ENCODE assay signal across 17 cellular contexts in genomic region chr14:103633391-103633790, GRCh38. TPM values are rescaled to one million over a fixed set of nuclear protein-coding genes. Genes with fewer than 3 reads are reported as not detected.
DNase-seq lines count a peak whose midpoint lies in the region; ATAC-seq and TF ChIP-seq lines count a peak whose summit lies in the region.
"Had no signal": no experiment of that assay in that cellular context is flagged by ENCODE, and none has a peak within 500 bp of the region (broad histone marks: within the 10 kb centered on the region; RNA-seq: fewer than 3 reads in every experiment).

No MANE protein-coding gene starts in this region.

- H3K4me3 ChIP-seq in breast epithelium (no peak overlapping the region), tibial artery (no peak overlapping the region), neuronal stem cell (ENCODE audit: low read length in 2 of 2) (no peak overlapping the region)
- H3K4me3 ChIP-seq: heart right ventricle, tibial nerve had no signal

- no peak overlapping the region for H2BK120ac ChIP-seq in neuronal stem cell (ENCODE audit: low read depth, low read length)

- H2AFZ ChIP-seq in neuronal stem cell (ENCODE audit: low read length): no peak overlapping the region

- no peak overlapping the region for H2BK5ac ChIP-seq in neuronal stem cell (ENCODE audit: low read length)

- no TSS peak for BruUV-seq in MCF 10A (replicated peaks; lab: Mats Ljungman, UMichigan)

- CTCF ChIA-PET in MCF 10A (lab: Yijun Ruan, JAX): no interaction called here
- CTCF ChIA-PET in RWPE1 (lab: Yijun Ruan, JAX): no interaction called here

- H3K27me3 Mint-ChIP-seq in MCF 10A (ENCODE audit: insufficient read depth, unreplicated experiment) (no peaks in the 10 kb centered on the region), glutamatergic neuron (ENCODE audit: unreplicated experiment) (peaks cover 5% of the 10 kb centered on the region)
- H3K27me3 Mint-ChIP-seq: activated CD4-positive, alpha-beta memory T cell treated with anti-CD3 and anti-CD28 coated beads, Interleukin-2, amount 10 ng/mL, durations not matched to agents 7 days and 5 days; stimulated activated naive B cell treated with anti-CD40 and anti-IgM and Interleukin-4, amounts not matched to agents 10 μg/mL and 1 μg/mL and 100 μg/mL, for 72 hours had no signal

- no peak overlapping the region for H3K4me2 ChIP-seq in neuronal stem cell (ENCODE audit: insufficient read depth, low read length, poor library complexity, severe bottlenecking)

- H3K36me3 ChIP-seq in breast epithelium: no peaks in the 10 kb centered on the region
- H3K36me3 ChIP-seq in tibial artery: peaks cover 0 to 7% (median 0%) of the 10 kb centered on the region in 3 donors
- H3K36me3 ChIP-seq in neuronal stem cell (replicated peaks in 1 of 2; ENCODE audit: control insufficient read depth in 2 of 2, insufficient read depth in 2 of 2, low read length in 2 of 2): peaks cover 4 to 58% of the 10 kb centered on the region in 2 donors

- H3K4me3 Mint-ChIP-seq in MCF 10A (ENCODE audit: unreplicated experiment): no peak overlapping the region
- peak overlapping the region; percentile 74 for H3K4me3 Mint-ChIP-seq in glutamatergic neuron (ENCODE audit: unreplicated experiment)
- H3K4me3 Mint-ChIP-seq: activated CD4-positive, alpha-beta memory T cell treated with anti-CD3 and anti-CD28 coated beads, Interleukin-2, amount 10 ng/mL, durations not matched to agents 7 days and 5 days; stimulated activated naive B cell treated with anti-CD40 and anti-IgM and Interleukin-4, amounts not matched to agents 10 μg/mL and 1 μg/mL and 100 μg/mL, for 72 hours had no signal

- H3K9me3 Mint-ChIP-seq in MCF 10A (ENCODE audit: unreplicated experiment): no peaks in the 10 kb centered on the region
- H3K9me3 Mint-ChIP-seq in glutamatergic neuron (ENCODE audit: unreplicated experiment): peaks cover 4% of the 10 kb centered on the region
- H3K9me3 Mint-ChIP-seq: activated CD4-positive, alpha-beta memory T cell treated with anti-CD3 and anti-CD28 coated beads, Interleukin-2, amount 10 ng/mL, durations not matched to agents 7 days and 5 days; stimulated activated naive B cell treated with anti-CD40 and anti-IgM and Interleukin-4, amounts not matched to agents 10 μg/mL and 1 μg/mL and 100 μg/mL, for 72 hours had no signal

- POLR2A ChIA-PET in MCF 10A (lab: Yijun Ruan, JAX) (interaction anchor here (0.7 kb wide), 1 partner anchor 610 kb away, joined by 3 read pairs; no protein-coding TSS in a partner anchor), RWPE1 (lab: Yijun Ruan, JAX; ENCODE audit: low non-redundant PET) (no interaction called here)

- H3K4me1 ChIP-seq in breast epithelium (peaks cover 0 to 7% of the 10 kb centered on the region in 2 donors), tibial artery (peaks cover 0 to 82% (median 65%) of the 10 kb centered on the region in 4 donors), neuronal stem cell (ENCODE audit: control insufficient read depth in 2 of 2, insufficient read depth in 1 of 2, low read depth in 1 of 2, low read length in 2 of 2) (peaks cover 5 to 6% of the 10 kb centered on the region in 2 donors)

- H3K4me1 Mint-ChIP-seq in MCF 10A (ENCODE audit: insufficient read depth, unreplicated experiment) (peaks cover 18% of the 10 kb centered on the region), glutamatergic neuron (ENCODE audit: low read depth, unreplicated experiment) (peaks cover 32% of the 10 kb centered on the region)

- H3K36me3 Mint-ChIP-seq in MCF 10A (ENCODE audit: insufficient read depth, unreplicated experiment): peaks cover 56% of the 10 kb centered on the region
- no peaks in the 10 kb centered on the region for H3K36me3 Mint-ChIP-seq in glutamatergic neuron (ENCODE audit: unreplicated experiment)

- no peak for DNase-seq in MCF 10A (ENCODE audit: unreplicated experiment)
- DNase-seq in breast epithelium (ENCODE audit: low spot score in 2 of 2): no peak
- DNase-seq in RWPE1 (ENCODE audit: low spot score): no peak
- no peak for DNase-seq in glutamatergic neuron
- no peak for DNase-seq in tibial artery
- DNase-seq in SHP77 (lab: John Stamatoyannopoulos, UW): no peak
- DNase-seq in neuronal stem cell (ENCODE audit: low spot score): no peak
- DNase-seq: activated CD4-positive, alpha-beta memory T cell treated with anti-CD3 and anti-CD28 coated beads, Interleukin-2, amount 10 ng/mL, durations not matched to agents 7 days and 5 days; amygdala; cerebellar nuclear complex; effector memory CD4-positive, alpha-beta T cell; heart right ventricle; NCI-H1694 treated with DMSO at 0.1 percent for 48 hours; NCI-H226; stimulated activated naive B cell treated with anti-CD40 and anti-IgM and Interleukin-4, amounts not matched to agents 10 μg/mL and 1 μg/mL and 100 μg/mL, for 72 hours had no signal

- no CpG with 5 or more reads among the region's 1 CpG for WGBS in neuronal stem cell (ENCODE audit: extremely low coverage in 2 of 2, insufficient read length in 2 of 2, insufficient replicate concordance in 1 of 2), 2 donors

- H3K14ac ChIP-seq in neuronal stem cell (ENCODE audit: low read length): no peak overlapping the region

- no peaks in the 10 kb centered on the region for H3K9me3 ChIP-seq in breast epithelium
- H3K9me3 ChIP-seq in tibial artery: peaks cover 0 to 4% (median 0%) of the 10 kb centered on the region in 3 donors
- no peaks in the 10 kb centered on the region for H3K9me3 ChIP-seq in neuronal stem cell (replicated peaks in 1 of 2; ENCODE audit: control insufficient read depth in 2 of 2, insufficient read depth in 1 of 2, low read depth in 1 of 2, low read length in 2 of 2)
- H3K9me3 ChIP-seq: tibial nerve had no signal

- intact Hi-C loops in MCF 10A (cut with micrococcal nuclease) (no loop called here), breast epithelium (cut with DNase I; ENCODE audit: low total_unique reads) (loop anchor here (1.0 kb wide), 1 partner anchor 25 kb away; no protein-coding TSS in a partner anchor), tibial artery (cut with DNase I; ENCODE audit: low total_unique reads) (no loop called here)

- H3K27me3 ChIP-seq in breast epithelium (no peaks in the 10 kb centered on the region), tibial artery (no peaks in the 10 kb centered on the region), neuronal stem cell (ENCODE audit: control insufficient read depth in 3 of 3, insufficient read depth in 3 of 3, low read depth in 1 of 3, low read length in 3 of 3) (no peaks in the 10 kb centered on the region)
- H3K27me3 ChIP-seq: heart right ventricle, tibial nerve had no signal

- no peak overlapping the region for H3K18ac ChIP-seq in neuronal stem cell (ENCODE audit: low read length)

- H3K27ac Mint-ChIP-seq in MCF 10A (ENCODE audit: low read depth, unreplicated experiment): peak overlapping the region; percentile 57
- H3K27ac Mint-ChIP-seq in glutamatergic neuron (ENCODE audit: unreplicated experiment): peak overlapping the region; percentile 74

- H2BK15ac ChIP-seq in neuronal stem cell (ENCODE audit: low read length): no peak overlapping the region

- no peak overlapping the region for H2BK12ac ChIP-seq in neuronal stem cell (ENCODE audit: low read length)

- no peak overlapping the region for H3K23ac ChIP-seq in neuronal stem cell (ENCODE audit: low read depth, low read length, poor library complexity)

- H3K9ac ChIP-seq in neuronal stem cell (ENCODE audit: low read depth, low read length, poor library complexity): no peak overlapping the region

- TF ChIP-seq CTCF in MCF 10A (IDR thresholded peaks at IDR 0.05; ENCODE audit: unreplicated experiment) (no peak), breast epithelium (IDR thresholded peaks at IDR 0.05) (no peak), RWPE1 (conservative IDR thresholded peaks at IDR 0.05; ENCODE audit: low read depth) (no peak), glutamatergic neuron (IDR thresholded peaks at IDR 0.05; ENCODE audit: partially characterized antibody, unreplicated experiment) (no peak), tibial artery (IDR thresholded peaks at IDR 0.05) (no peak)

- H4K8ac ChIP-seq in neuronal stem cell (ENCODE audit: low read depth, low read length): no peak overlapping the region

- H2AK5ac ChIP-seq in neuronal stem cell (ENCODE audit: low read depth, low read length): no peak overlapping the region

- no peak for ATAC-seq in GM21737 (IDR thresholded peaks at IDR 0.05; ENCODE audit: unreplicated experiment)
- ATAC-seq: heart right ventricle; stimulated activated naive B cell treated with anti-CD40 and anti-IgM and Interleukin-4, amounts not matched to agents 10 μg/mL and 1 μg/mL and 100 μg/mL, for 72 hours had no signal

- H3K4ac ChIP-seq in neuronal stem cell (ENCODE audit: low read length): no peak overlapping the region

- TF ChIP-seq POLR2A in breast epithelium (IDR thresholded peaks at IDR 0.05): no peak

- no peak overlapping the region for H3K27ac ChIP-seq in breast epithelium
- H3K27ac ChIP-seq in RWPE1: peak overlapping the region; percentile 55
- H3K27ac ChIP-seq in tibial artery: peak overlapping the region; percentile 40 to 74
- no peak overlapping the region for H3K27ac ChIP-seq in neuronal stem cell (replicated peaks; ENCODE audit: low read length)

- H4K91ac ChIP-seq in neuronal stem cell (ENCODE audit: low read depth, low read length, poor library complexity): no peak overlapping the region

- peaks cover 13% of the 10 kb centered on the region for H3K79me1 ChIP-seq in neuronal stem cell (ENCODE audit: low read depth, low read length)

RNA-seq across cellular contexts. Expression of gene KLC1, which starts 4.4 kb away (rescaled TPM):
- total RNA-seq in MCF 10A (2022) (216 and 220 TPM in 2 replicates), breast epithelium (100 to 1,000 TPM; 222 to 275 (median 253) TPM), glutamatergic neuron (ENCODE audit: unreplicated experiment) (975 TPM)
- polyA plus RNA-seq in neuronal stem cell (2013, experiment 1 of 2): 98.0 TPM
- 101 TPM for polyA plus RNA-seq in neuronal stem cell (2013, experiment 2 of 2)

Comparison
In these comparisons a context has a peak if more than half of its experiments do, and no peak if none do; other contexts are left out.
1. H3K27ac ChIP-seq: peak in RWPE1 (single experiment) and tibial artery (2 of 2); none in breast epithelium (0 of 2) and neuronal stem cell (single experiment).